ENCODE assay signal across 10 cellular contexts in the genomic region with DNA sequence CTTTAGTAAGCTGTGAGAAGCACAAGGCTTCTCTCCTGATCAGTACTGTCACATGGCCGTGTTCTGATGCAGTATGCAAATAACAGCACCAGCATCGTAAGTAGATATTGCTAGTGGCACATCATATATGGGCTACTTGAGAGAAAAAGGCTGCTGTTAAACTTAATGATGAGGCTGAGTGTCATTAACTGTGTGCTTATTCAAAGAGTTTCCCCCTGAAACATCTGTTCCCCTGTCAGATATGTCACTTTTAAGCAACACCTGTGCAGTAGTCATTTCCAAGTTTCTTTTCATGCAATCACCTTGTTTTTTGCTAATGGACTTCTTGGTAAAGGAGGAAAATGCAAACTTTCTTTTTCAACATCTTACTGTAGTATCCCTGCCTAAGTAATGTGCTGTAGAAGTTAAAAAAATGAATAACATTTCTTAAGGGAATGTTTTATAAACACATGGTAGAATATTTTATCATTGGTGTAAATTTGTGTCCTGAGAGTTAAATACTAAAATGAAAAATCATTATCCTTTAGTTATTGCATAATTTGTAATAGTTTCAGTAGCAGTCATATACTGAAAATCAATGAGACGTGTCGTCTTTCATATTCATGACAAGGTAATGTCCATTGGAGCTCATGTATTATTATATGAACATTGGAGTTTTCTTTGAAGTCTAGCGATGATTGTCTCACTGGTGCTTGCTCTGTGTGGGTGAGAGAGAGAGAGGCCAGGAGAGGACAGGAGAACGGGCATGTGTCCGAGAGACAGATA.
DNase-seq lines count a peak whose midpoint lies in the region; ATAC-seq and TF ChIP-seq lines count a peak whose summit lies in the region.
"Had no signal": no experiment of that assay in that cellular context is flagged by ENCODE, and none has a peak within 500 bp of the region (broad histone marks: within the 10 kb centered on the region; RNA-seq: fewer than 3 reads in every experiment).

No MANE protein-coding gene starts in this region.

- peaks cover 16% of the 10 kb centered on the region for H3K36me3 Mint-ChIP-seq in progenitor cell of endocrine pancreas (ENCODE audit: insufficient read depth)
- H3K36me3 Mint-ChIP-seq: stimulated activated effector memory CD8-positive, alpha-beta T cell treated with anti-CD3 and anti-CD28 coated beads, Interleukin-12 subunit alpha, Interleukin-12 subunit beta, amount 100 ng/mL, for 72 hours had no signal

- H3K27ac Mint-ChIP-seq in progenitor cell of endocrine pancreas: peak overlapping the region; percentile 45
- H3K27ac Mint-ChIP-seq: stimulated activated effector memory CD8-positive, alpha-beta T cell treated with anti-CD3 and anti-CD28 coated beads, Interleukin-12 subunit alpha, Interleukin-12 subunit beta, amount 100 ng/mL, for 72 hours had no signal

- TF ChIP-seq CTCF in progenitor cell of endocrine pancreas (IDR thresholded peaks at IDR 0.05; ENCODE audit: unreplicated experiment) (no peak), left lung (IDR thresholded peaks at IDR 0.05) (no peak)

- H3K36me3 ChIP-seq in left lung: no peaks in the 10 kb centered on the region

- H3K9me3 Mint-ChIP-seq in progenitor cell of endocrine pancreas (ENCODE audit: low read depth): peaks cover 14% of the 10 kb centered on the region

- no peaks in the 10 kb centered on the region for H3K27me3 ChIP-seq in left lung

- H3K4me1 ChIP-seq in left lung: no peaks in the 10 kb centered on the region

- DNase-seq in NCI-H2227 (lab: John Stamatoyannopoulos, UW; ENCODE audit: unreplicated experiment) (peak; percentile 7), NCI-H2227 treated with DMSO at 0.1 percent for 48 hours (lab: John Stamatoyannopoulos, UW) (no peak), progenitor cell of endocrine pancreas (ENCODE audit: low spot score, unreplicated experiment) (no peak), left lung (no peak), NCI-H1694 treated with DMSO at 0.1 percent for 48 hours (lab: John Stamatoyannopoulos, UW) (no peak)
- DNase-seq in activated CD4-positive, CD25-positive, alpha-beta regulatory T cell (lab: John Stamatoyannopoulos, UW): no peak
- DNase-seq: T-helper 9 cell had no signal

- no peaks in the 10 kb centered on the region for H3K9me3 ChIP-seq in left lung

- H3K4me3 Mint-ChIP-seq in progenitor cell of endocrine pancreas (ENCODE audit: low read depth): no peak overlapping the region
- H3K4me3 Mint-ChIP-seq: stimulated activated effector memory CD8-positive, alpha-beta T cell treated with anti-CD3 and anti-CD28 coated beads, Interleukin-12 subunit alpha, Interleukin-12 subunit beta, amount 100 ng/mL, for 72 hours had no signal

- no peak overlapping the region for H3K4me3 ChIP-seq in left lung

- H3K4me1 Mint-ChIP-seq in progenitor cell of endocrine pancreas (ENCODE audit: low read depth): no peaks in the 10 kb centered on the region
- H3K4me1 Mint-ChIP-seq: stimulated activated effector memory CD8-positive, alpha-beta T cell treated with anti-CD3 and anti-CD28 coated beads, Interleukin-12 subunit alpha, Interleukin-12 subunit beta, amount 100 ng/mL, for 72 hours had no signal

- H3K27ac ChIP-seq in left lung: no peak overlapping the region

- intact Hi-C loops in left lung (cut with DNase I): no loop called here

- no peaks in the 10 kb centered on the region for H3K27me3 Mint-ChIP-seq in progenitor cell of endocrine pancreas

- ATAC-seq in HG02610 (IDR thresholded peaks at IDR 0.05; ENCODE audit: unreplicated experiment): peak; percentile 97
- peak; percentile 85 for ATAC-seq in HG03442 (IDR thresholded peaks at IDR 0.05; ENCODE audit: unreplicated experiment)
- no peak for ATAC-seq in left lung
- ATAC-seq: stimulated activated effector memory CD8-positive, alpha-beta T cell treated with anti-CD3 and anti-CD28 coated beads, Interleukin-12 subunit alpha, Interleukin-12 subunit beta, amount 100 ng/mL, for 72 hours had no signal
